29 cellular contexts compared by ENCODE assay signal in the genomic region with DNA sequence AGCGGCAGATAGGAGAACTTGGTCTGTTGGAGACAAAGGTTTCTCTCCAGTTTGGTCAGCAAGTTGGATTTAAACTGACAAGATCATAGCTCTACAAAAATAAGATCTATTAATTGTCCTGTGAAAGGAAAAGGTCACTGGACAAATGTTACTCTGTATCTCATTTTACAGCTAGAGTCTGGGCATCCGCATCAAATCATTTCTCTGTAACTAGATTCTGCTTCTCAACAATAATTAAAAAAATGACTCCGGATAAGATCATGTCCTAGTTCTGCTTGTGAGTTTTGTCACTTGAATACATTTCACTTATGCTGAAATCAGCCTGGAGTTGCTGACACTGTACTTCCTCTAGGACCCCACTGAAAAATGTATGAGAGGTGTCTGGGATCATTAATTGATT.
"Had no signal": no experiment of that assay in that cellular context is flagged by ENCODE, and none has a peak within 500 bp of the region (broad histone marks: within the 10 kb centered on the region; RNA-seq: fewer than 3 reads in every experiment).

No MANE protein-coding gene starts in this region.

- H3K79me2 ChIP-seq: parathyroid adenoma had no signal

- DNase-seq: naive thymus-derived CD4-positive, alpha-beta T cell; natural killer cell; occipital lobe; ovary; posterior cingulate gyrus; psoas muscle; right cardiac atrium; right lobe of liver; sigmoid colon; small intestine; spleen; stimulated activated CD4-positive, alpha-beta T cell treated with anti-CD3 and anti-CD28 coated beads, Interleukin-12 subunit alpha, Interleukin-12 subunit beta, amount 100 ng/mL, for 4 hours; stimulated activated CD4-positive, alpha-beta T cell treated with anti-CD3 and anti-CD28 coated beads, Interleukin-1b, Interleukin-23, amount 100 ng/mL, for 48 hours; stimulated activated CD4-positive, alpha-beta T cell treated with anti-CD3 and anti-CD28 coated beads, Interleukin-4, amount 100 ng/mL, for 1 hour; stimulated activated CD4-positive, alpha-beta T cell treated with anti-CD3 and anti-CD28 coated beads, Interleukin-4, amount 100 ng/mL, for 4 hours; stimulated activated CD8-positive, alpha-beta memory T cell treated with anti-CD3 and anti-CD28 coated beads, Interleukin-4, amount 100 ng/mL, for 48 hours; stimulated activated naive B cell treated with anti-CD40 and anti-IgM and Interleukin-4, amounts not matched to agents 10 μg/mL and 1 μg/mL and 100 μg/mL, for 72 hours; stimulated activated naive CD8-positive, alpha-beta T cell treated with anti-CD3 and anti-CD28 coated beads, Interleukin-15, amount 100 ng/mL, for 72 hours; stimulated activated naive CD8-positive, alpha-beta T cell treated with anti-CD3 and anti-CD28 coated beads, Interleukin-15, Interleukin-2, amounts not matched to agents 100 U/mL and 50 U/mL, for 24 hours; substantia nigra; testis; tibial artery; transverse colon; upper lobe of left lung had no signal

- H3K4me2 ChIP-seq: neural progenitor cell had no signal

- H3K9ac ChIP-seq: neural progenitor cell, parathyroid adenoma had no signal

- H3K27ac ChIP-seq: neural progenitor cell, ovary, parathyroid adenoma, psoas muscle, right lobe of liver, sigmoid colon, spleen, suprapubic skin, testis, tibial artery, transverse colon, upper lobe of left lung, vagina had no signal

- H3K9me3 ChIP-seq: ovary, psoas muscle, right lobe of liver, sigmoid colon, spleen, suprapubic skin, testis, tibial artery, transverse colon, upper lobe of left lung, vagina had no signal

- H3K36me3 ChIP-seq: neural progenitor cell, ovary, right lobe of liver, sigmoid colon, spleen, suprapubic skin, tibial artery, transverse colon, upper lobe of left lung, vagina had no signal

- H2AFZ ChIP-seq: neural progenitor cell, parathyroid adenoma had no signal

- H3K4me1 ChIP-seq: neural progenitor cell, parathyroid adenoma, psoas muscle, right lobe of liver, sigmoid colon, spleen, suprapubic skin, testis, transverse colon, upper lobe of left lung, vagina had no signal

- H3K27me3 ChIP-seq: neural progenitor cell, ovary, right lobe of liver, sigmoid colon, testis, tibial artery, transverse colon, upper lobe of left lung, vagina had no signal

- ATAC-seq: naive thymus-derived CD4-positive, alpha-beta T cell; natural killer cell; psoas muscle; right cardiac atrium; right lobe of liver; stimulated activated naive B cell treated with anti-CD40 and anti-IgM and Interleukin-4, amounts not matched to agents 10 μg/mL and 1 μg/mL and 100 μg/mL, for 72 hours; stimulated activated naive CD8-positive, alpha-beta T cell treated with anti-CD3 and anti-CD28 coated beads, Interleukin-15, amount 100 ng/mL, for 72 hours; stimulated activated naive CD8-positive, alpha-beta T cell treated with anti-CD3 and anti-CD28 coated beads, Interleukin-15, Interleukin-2, amounts not matched to agents 100 U/mL and 50 U/mL, for 24 hours had no signal

- FAIRE-seq: small intestine, urothelium cell line had no signal

- H3K4me3 ChIP-seq: neural progenitor cell, ovary, psoas muscle, right lobe of liver, sigmoid colon, spleen, suprapubic skin, testis, tibial artery, transverse colon, upper lobe of left lung, vagina had no signal
